Comparison of ENCODE assay signal across 26 cellular contexts in genomic region chr5:78429332-78429849, GRCh38.
"Had no signal": no experiment of that assay in that cellular context is flagged by ENCODE, and none has a peak within 500 bp of the region (broad histone marks: within the 10 kb centered on the region; RNA-seq: fewer than 3 reads in every experiment).

No MANE protein-coding gene starts in this region.

- H3K4me1 ChIP-seq: adrenal gland, body of pancreas had no signal

- H3K27me3 ChIP-seq: adrenal gland, body of pancreas had no signal

- H3K36me3 ChIP-seq: adrenal gland had no signal

- H3K9me3 ChIP-seq: adrenal gland, body of pancreas had no signal

- H3K27ac ChIP-seq: adrenal gland, body of pancreas, SK-N-MC, VCaP had no signal

- H3K4me3 ChIP-seq: adrenal gland, body of pancreas, SK-N-MC had no signal

- DNase-seq: activated CD4-positive, alpha-beta memory T cell treated with anti-CD3 and anti-CD28 coated beads, Interleukin-2, amount 10 ng/mL, durations not matched to agents 7 days and 5 days; activated CD4-positive, alpha-beta T cell treated with anti-CD3 and anti-CD28 coated beads for 36 hours; activated CD4-positive, alpha-beta T cell treated with anti-CD3 and anti-CD28 coated beads, Interleukin-2, amount 50 U/mL, for 1 hour; activated naive CD4-positive, alpha-beta T cell treated with anti-CD3 and anti-CD28 coated beads, Interleukin-2, amount 50 U/mL, for 16 hours; activated naive CD8-positive, alpha-beta T cell treated with anti-CD3 and anti-CD28 coated beads, Interleukin-2, amount 10 ng/mL, durations not matched to agents 7 days and 5 days; activated T-cell treated with anti-CD3 and anti-CD28 coated beads, Interleukin-2, amount 50 U/mL, for 1 hour; adrenal gland; anterior cingulate cortex; body of pancreas; NCI-H1048; NCI-H146; NCI-H1930; NCI-H2171; NCI-H2227 treated with DMSO at 0.1 percent for 48 hours; NCI-H446 treated with DMSO at 0.1 percent for 48 hours; NCI-H526; NCI-H82; OCI-M1; RPMI8226; T-cell; T-helper 2 cell; T1000 had no signal

- ATAC-seq: activated CD4-positive, alpha-beta T cell treated with anti-CD3 and anti-CD28 coated beads for 36 hours; body of pancreas; Panc1; Right ventricle myocardium inferior; T-cell had no signal
